In the genomic region with DNA sequence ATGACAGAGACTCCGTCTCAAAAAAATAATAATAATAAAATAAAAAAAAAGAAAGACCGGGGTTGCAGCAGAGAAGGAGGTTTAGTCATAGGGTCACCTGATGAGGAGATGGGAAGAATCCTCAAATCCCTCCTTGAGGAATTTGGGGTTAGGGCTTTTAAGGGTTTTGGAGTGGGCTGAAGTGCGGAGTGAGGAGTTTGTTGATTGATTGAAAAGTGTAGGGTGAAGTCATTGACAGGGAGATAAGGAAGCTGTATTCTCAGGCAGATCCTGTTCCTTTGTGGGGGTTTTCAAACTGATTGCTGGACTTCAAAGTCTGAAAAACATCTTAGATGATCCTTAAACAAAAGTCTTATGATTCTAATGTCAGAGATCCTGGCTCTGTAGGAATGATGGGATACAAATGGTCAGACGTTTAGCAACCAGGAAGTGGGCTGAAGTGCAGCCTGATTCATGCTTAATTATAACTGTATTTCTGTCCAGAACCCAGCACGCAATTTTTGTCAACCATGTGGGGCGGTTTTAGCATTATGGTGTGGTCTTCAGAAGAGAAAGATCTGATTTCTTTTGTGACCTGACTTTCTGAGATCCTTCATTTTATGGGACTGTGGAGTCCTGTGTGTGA, we compare ENCODE assay signal across 12 cellular contexts. TPM values are rescaled to one million over a fixed set of nuclear protein-coding genes. Genes with fewer than 3 reads are reported as not detected.
A peak's percentile ranks its signal among the peaks of the same experiment; 100 is the strongest.
DNase-seq lines count a peak whose midpoint lies in the region; ATAC-seq and TF ChIP-seq lines count a peak whose summit lies in the region.
"Had no signal": no experiment of that assay in that cellular context is flagged by ENCODE, and none has a peak within 500 bp of the region (broad histone marks: within the 10 kb centered on the region; RNA-seq: fewer than 3 reads in every experiment).

No MANE protein-coding gene starts in this region.

- peak overlapping the region; percentile 59 for H3K27ac ChIP-seq in smooth muscle cell (ENCODE audit: low read depth)
- no peak overlapping the region for H3K27ac ChIP-seq in ascending aorta
- H3K27ac ChIP-seq: thoracic aorta had no signal

- H3K27me3 Mint-ChIP-seq in activated T-cell treated with anti-CD3 and anti-CD28 coated beads, Interleukin-2, amount 50 U/mL, for 24 hours, result no peaks in the 10 kb centered on the region
- H3K27me3 Mint-ChIP-seq: activated naive CD8-positive, alpha-beta T cell treated with anti-CD3 and anti-CD28 coated beads, Interleukin-2, amount 10 ng/mL, durations not matched to agents 7 days and 5 days had no signal

- no peaks in the 10 kb centered on the region for H3K9me3 Mint-ChIP-seq in activated T-cell treated with anti-CD3 and anti-CD28 coated beads, Interleukin-2, amount 50 U/mL, for 24 hours
- H3K9me3 Mint-ChIP-seq: activated naive CD8-positive, alpha-beta T cell treated with anti-CD3 and anti-CD28 coated beads, Interleukin-2, amount 10 ng/mL, durations not matched to agents 7 days and 5 days had no signal

- H3K4me1 Mint-ChIP-seq in activated T-cell treated with anti-CD3 and anti-CD28 coated beads, Interleukin-2, amount 50 U/mL, for 24 hours (ENCODE audit: low read depth), result peaks cover 57% of the 10 kb centered on the region

- no peak overlapping the region for H3K4me3 ChIP-seq in NB4 (ENCODE audit: low read depth, low read length)
- no peak overlapping the region for H3K4me3 ChIP-seq in choroid plexus epithelial cell (ENCODE audit: low read depth, low read length)
- H3K4me3 ChIP-seq in smooth muscle cell, result no peak overlapping the region
- H3K4me3 ChIP-seq in ascending aorta, result no peak overlapping the region
- H3K4me3 ChIP-seq: thoracic aorta had no signal

- peaks cover 18% of the 10 kb centered on the region for H4K20me1 ChIP-seq in smooth muscle cell (ENCODE audit: low read depth)

- no peak overlapping the region for H3K4me3 Mint-ChIP-seq in activated T-cell treated with anti-CD3 and anti-CD28 coated beads, Interleukin-2, amount 50 U/mL, for 24 hours
- H3K4me3 Mint-ChIP-seq: activated naive CD8-positive, alpha-beta T cell treated with anti-CD3 and anti-CD28 coated beads, Interleukin-2, amount 10 ng/mL, durations not matched to agents 7 days and 5 days had no signal

- peaks cover 30% of the 10 kb centered on the region for H3K36me3 Mint-ChIP-seq in activated T-cell treated with anti-CD3 and anti-CD28 coated beads, Interleukin-2, amount 50 U/mL, for 24 hours (ENCODE audit: low read depth)

- ATAC-seq in HG02588 (IDR thresholded peaks at IDR 0.05; ENCODE audit: unreplicated experiment), result no peak
- no peak for ATAC-seq in GM18517 (IDR thresholded peaks at IDR 0.05; ENCODE audit: unreplicated experiment)

- intact Hi-C loops in ascending aorta (cut with DNase I), result no loop called here

- TF ChIP-seq CTCF in NB4 (IDR thresholded peaks at IDR 0.05; ENCODE audit: low read depth, low read length) (no peak), choroid plexus epithelial cell (conservative IDR thresholded peaks at IDR 0.05; ENCODE audit: low read depth, low read length) (no peak), smooth muscle cell (IDR thresholded peaks at IDR 0.05; ENCODE audit: borderline replicate concordance, insufficient read depth, poor library complexity, severe bottlenecking) (no peak), ascending aorta (IDR thresholded peaks at IDR 0.05) (no peak)

- peak overlapping the region; percentile 16 for H3K9ac ChIP-seq in smooth muscle cell (ENCODE audit: low read depth)

- H3K9me3 ChIP-seq in smooth muscle cell (replicated peaks; ENCODE audit: low read depth) (no peaks in the 10 kb centered on the region), ascending aorta (no peaks in the 10 kb centered on the region)
- H3K9me3 ChIP-seq: thoracic aorta had no signal

- DNase-seq in activated T-cell treated with anti-CD3 and anti-CD28 coated beads, Interleukin-2, amount 50 U/mL, for 24 hours, result no peak
- DNase-seq in activated T-cell treated with anti-CD3 and anti-CD28 coated beads for 4 hours (no peak), NB4 (ENCODE audit: low read depth) (peak; percentile 53), choroid plexus epithelial cell (ENCODE audit: low read depth) (peak; percentile 33), smooth muscle cell (lab: John Stamatoyannopoulos, UW; ENCODE audit: unreplicated experiment) (no peak), ascending aorta (ENCODE audit: low spot score in 2 of 2) (no peak)
- DNase-seq: activated naive CD8-positive, alpha-beta T cell treated with anti-CD3 and anti-CD28 coated beads, Interleukin-2, amount 10 ng/mL, durations not matched to agents 7 days and 5 days; NCI-H187; retina had no signal

- peak overlapping the region; percentile 86 for H3K27ac Mint-ChIP-seq in activated T-cell treated with anti-CD3 and anti-CD28 coated beads, Interleukin-2, amount 50 U/mL, for 24 hours
- H3K27ac Mint-ChIP-seq: activated naive CD8-positive, alpha-beta T cell treated with anti-CD3 and anti-CD28 coated beads, Interleukin-2, amount 10 ng/mL, durations not matched to agents 7 days and 5 days had no signal

- H3K36me3 ChIP-seq in smooth muscle cell (ENCODE audit: low read depth) (no peaks in the 10 kb centered on the region), ascending aorta (no peaks in the 10 kb centered on the region)
- H3K36me3 ChIP-seq: thoracic aorta had no signal

- H3F3A ChIP-seq in smooth muscle cell (ENCODE audit: low read depth), result no peaks in the 10 kb centered on the region

- no peak for TF ChIP-seq POLR2A in NB4 (IDR thresholded peaks at IDR 0.05; ENCODE audit: extremely low read depth, insufficient read length)

- H3K27me3 ChIP-seq in smooth muscle cell (ENCODE audit: low read depth), result no peaks in the 10 kb centered on the region
- H3K27me3 ChIP-seq in ascending aorta, result no peaks in the 10 kb centered on the region

- no peak overlapping the region for H3K4me2 ChIP-seq in smooth muscle cell

- H3K79me2 ChIP-seq in smooth muscle cell (ENCODE audit: low read depth), result peaks cover 20% of the 10 kb centered on the region

- 67% methylated on average over 6 of the region's 6 CpGs for whole genome bisulfite sequencing in smooth muscle cell (ENCODE audit: low lambda C conversion rate)

- H3K4me1 ChIP-seq in smooth muscle cell (ENCODE audit: low read depth) (no peaks in the 10 kb centered on the region), ascending aorta (no peaks in the 10 kb centered on the region)

- no peak overlapping the region for H2AFZ ChIP-seq in smooth muscle cell (ENCODE audit: low read depth)

RNA-seq across cellular contexts. Expression of a gene that starts 16.0 kb away (rescaled TPM):
- total RNA-seq in smooth muscle cell, result 9.3 and 11.0 TPM in 2 replicates
- polyA plus RNA-seq in smooth muscle cell, result 14.8 and 16.3 TPM in 2 replicates
- 13.9 TPM for total RNA-seq in ascending aorta

RNA-seq across cellular contexts. Expression of a gene that starts 30.6 kb away (rescaled TPM):
- total RNA-seq in smooth muscle cell, result 7.1 and 10.3 TPM in 2 replicates
- polyA plus RNA-seq in smooth muscle cell, result 7.7 and 16.7 TPM in 2 replicates
- 1.6 TPM for total RNA-seq in ascending aorta

Comparison
In these comparisons a context has a peak if more than half of its experiments do, and no peak if none do; other contexts are left out.
1. DNase-seq: peak in NB4 (single experiment) and choroid plexus epithelial cell (single experiment); none in activated T-cell treated with anti-CD3 and anti-CD28 coated beads, Interleukin-2, amount 50 U/mL, for 24 hours (single experiment), activated T-cell treated with anti-CD3 and anti-CD28 coated beads for 4 hours (single experiment), smooth muscle cell (single experiment) and ascending aorta (0 of 2).